16 cellular contexts compared by ENCODE assay signal in genomic region chr12:64066052-64066451, GRCh38.
"Had no signal": no experiment of that assay in that cellular context is flagged by ENCODE, and none has a peak within 500 bp of the region (broad histone marks: within the 10 kb centered on the region; RNA-seq: fewer than 3 reads in every experiment).

No MANE protein-coding gene starts in this region.

- H3K9me3 Mint-ChIP-seq: activated naive CD4-positive, alpha-beta T cell treated with anti-CD3 and anti-CD28 coated beads, Interleukin-2, amount 10 ng/mL, durations not matched to agents 7 days and 5 days; dendritic cell treated with granulocyte-macrophage colony-stimulating factor and Interleukin-4, amounts not matched to agents 40 ng/mL and 50 ng/mL, for 4 days; nephron; stimulated activated naive CD8-positive, alpha-beta T cell treated with anti-CD3 and anti-CD28 coated beads, Interleukin-15, amount 100 ng/mL, for 72 hours; type B pancreatic cell had no signal

- H3K9me3 ChIP-seq: adrenal gland, gastroesophageal sphincter, left ventricle myocardium inferior, prostate gland had no signal

- H3K27ac ChIP-seq: adrenal gland, gastroesophageal sphincter, left ventricle myocardium inferior, prostate gland, VCaP had no signal

- H3K27me3 ChIP-seq: adrenal gland, gastroesophageal sphincter had no signal

- ATAC-seq: gastroesophageal sphincter; sciatic nerve; stimulated activated naive CD8-positive, alpha-beta T cell treated with anti-CD3 and anti-CD28 coated beads, Interleukin-15, amount 100 ng/mL, for 72 hours had no signal

- DNase-seq: activated CD4-positive, alpha-beta T cell treated with anti-CD3 and anti-CD28 coated beads, Interleukin-2, amount 50 U/mL, for 48 hours; activated naive CD4-positive, alpha-beta T cell treated with anti-CD3 and anti-CD28 coated beads, Interleukin-2, amount 10 ng/mL, durations not matched to agents 7 days and 5 days; adrenal gland; cerebellar nuclear complex; effector memory CD4-positive, alpha-beta T cell; left ventricle myocardium inferior; occipital lobe; stimulated activated naive CD8-positive, alpha-beta T cell treated with anti-CD3 and anti-CD28 coated beads, Interleukin-15, amount 100 ng/mL, for 72 hours had no signal

- H3K4me3 ChIP-seq: adrenal gland, gastroesophageal sphincter, left ventricle myocardium inferior, prostate gland had no signal

- H3K27ac Mint-ChIP-seq: activated naive CD4-positive, alpha-beta T cell treated with anti-CD3 and anti-CD28 coated beads, Interleukin-2, amount 10 ng/mL, durations not matched to agents 7 days and 5 days; dendritic cell treated with granulocyte-macrophage colony-stimulating factor and Interleukin-4, amounts not matched to agents 40 ng/mL and 50 ng/mL, for 4 days; nephron; stimulated activated naive CD8-positive, alpha-beta T cell treated with anti-CD3 and anti-CD28 coated beads, Interleukin-15, amount 100 ng/mL, for 72 hours; type B pancreatic cell had no signal

- H3K36me3 ChIP-seq: prostate gland had no signal

- FAIRE-seq: keratinocyte had no signal

- H3K4me1 ChIP-seq: adrenal gland, prostate gland had no signal

- H3K36me3 Mint-ChIP-seq: activated naive CD4-positive, alpha-beta T cell treated with anti-CD3 and anti-CD28 coated beads, Interleukin-2, amount 10 ng/mL, durations not matched to agents 7 days and 5 days had no signal
